Comparison of ENCODE assay signal across 3 cellular contexts in the genomic region with DNA sequence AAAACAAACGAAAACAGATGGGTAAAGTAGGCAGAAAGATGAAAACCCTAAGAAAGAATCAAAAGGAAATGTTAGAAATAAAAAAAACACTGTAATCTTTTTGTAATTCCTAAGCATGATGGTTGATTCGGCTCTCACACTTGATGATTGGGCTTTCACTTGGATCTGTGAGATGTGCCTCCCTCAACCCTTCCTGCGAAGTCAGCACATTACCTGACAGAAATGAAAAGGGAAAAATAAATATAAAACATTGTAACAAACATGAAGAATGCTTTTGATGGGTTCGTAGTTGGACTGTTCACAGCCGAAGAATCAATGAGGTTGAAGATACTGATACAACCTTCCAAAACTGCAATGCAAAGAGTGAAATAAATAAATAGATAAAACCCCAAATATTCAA.
TF ChIP-seq lines count a peak whose summit lies in the region.

No MANE protein-coding gene starts in this region.

TF ChIP-seq in IMR-90, 13 proteins besides CTCF, POLR2A, EP300 and RAD21:
- TF ChIP-seq MAFK (IDR thresholded peaks at IDR 0.05; ENCODE audit: low read depth, low read length), result 0 out of 2 replicates have a peak, but pooled peaks have one; percentile 12
- TF ChIP-seq CHD1 (IDR thresholded peaks at IDR 0.05; ENCODE audit: low read depth, low read length), result no peak

TF ChIP-seq in K562, 482 proteins besides CTCF, POLR2A, EP300 and RAD21:
- peak; percentile 50; the same call in 1 of the 2 replicates for TF ChIP-seq MAFG (tag; conservative IDR thresholded peaks at IDR 0.05)
- TF ChIP-seq MAFK (IDR thresholded peaks at IDR 0.05; ENCODE audit: low read length), result peak; percentile 8; the same call in 1 of the 2 replicates
- peak; percentile 52 for TF ChIP-seq C11orf30 (IDR thresholded peaks at IDR 0.05; ENCODE audit: low read depth)
- TF ChIP-seq MTA1 (IDR thresholded peaks at IDR 0.05; ENCODE audit: borderline replicate concordance), result no peak
- TF ChIP-seq ZNF316 (IDR thresholded peaks at IDR 0.05), result peak; percentile 70
- TF ChIP-seq LARP7 (IDR thresholded peaks at IDR 0.05), result no peak

TF ChIP-seq in H1, 55 proteins besides CTCF, POLR2A, EP300 and RAD21:
- no peak for TF ChIP-seq SP2 (IDR thresholded peaks at IDR 0.05; ENCODE audit: low read length)
- no peak for TF ChIP-seq ASH2L (IDR thresholded peaks at IDR 0.05; ENCODE audit: low read length)
- TF ChIP-seq SIX5 (IDR thresholded peaks at IDR 0.05; ENCODE audit: low read depth, low read length), result no peak
- no peak for TF ChIP-seq CHD2 (IDR thresholded peaks at IDR 0.05; ENCODE audit: low read length)
- no peak for TF ChIP-seq CEBPB (IDR thresholded peaks at IDR 0.05; ENCODE audit: low read depth, low read length)
